Comparison of ENCODE assay signal across 8 cellular contexts in the genomic region with DNA sequence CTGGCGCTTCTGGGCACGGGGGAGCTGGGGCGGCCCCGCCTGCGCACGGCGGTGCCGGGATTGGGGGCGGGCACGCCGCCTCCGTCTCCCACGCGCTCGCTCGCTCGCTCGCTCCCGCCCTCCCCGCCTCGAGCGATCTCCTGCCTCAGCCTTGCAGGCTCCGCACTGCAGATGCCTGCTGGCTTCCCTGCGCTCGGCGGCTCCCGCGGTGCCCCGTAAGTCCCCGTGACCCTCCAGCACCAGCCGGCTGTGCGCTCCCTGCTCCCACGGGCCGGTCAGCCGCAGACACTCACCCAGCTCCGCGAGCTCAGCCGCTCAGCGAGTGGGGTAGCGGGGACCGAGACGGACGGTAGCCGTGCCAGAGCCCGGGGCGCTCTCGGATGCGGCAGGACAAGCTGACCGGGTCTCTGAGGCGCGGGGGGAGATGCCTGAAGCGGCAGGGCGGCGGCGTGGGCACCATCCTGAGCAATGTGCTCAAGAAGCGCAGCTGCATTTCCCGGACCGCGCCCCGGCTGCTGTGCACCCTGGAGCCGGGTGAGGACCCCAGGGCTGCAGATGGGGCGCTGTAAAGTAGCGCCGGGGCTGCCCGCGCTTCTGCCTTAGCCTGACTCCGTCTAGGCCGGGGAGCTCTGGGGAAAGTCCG. TPM values are rescaled to one million over a fixed set of nuclear protein-coding genes. Genes with fewer than 3 reads are reported as not detected.
A peak's percentile ranks its signal among the peaks of the same experiment; 100 is the strongest.
DNase-seq lines count a peak whose midpoint lies in the region; ATAC-seq lines count a peak whose summit lies in the region.

Gene TBC1D30 (plus strand): TSS at position 148 of the 643 bp plus-strand sequence. CDS start 233 bp downstream, at position 381.

- peak within 1 kb of the TSS; percentile 55 for H3K4me3 Mint-ChIP-seq in activated T-helper 2 cell treated with anti-CD3 and anti-CD28 coated beads, Interferon-gamma antibody, Interleukin-2, Interleukin-4, amounts not matched to agents 10 μg/mL and 5 μg/mL and 100 μg/mL, durations not matched to agents 14 hours and 24 hours and 36 hours (ENCODE audit: low read depth)

- DNase-seq in DMS153 treated with DMSO at 0.1 percent for 48 hours (lab: John Stamatoyannopoulos, UW; ENCODE audit: unreplicated experiment) (peak; percentile 50), NCI-H460 (ENCODE audit: extremely low read depth, low read depth) (peak; percentile 21), germinal center (ENCODE audit: low spot score) (peak; percentile 31), neuronal stem cell (ENCODE audit: low spot score) (peak; percentile 43)
- no peak for DNase-seq in activated T-helper 2 cell treated with anti-CD3 and anti-CD28 coated beads, Interferon-gamma antibody, Interleukin-2, Interleukin-4, amounts not matched to agents 10 μg/mL and 5 μg/mL and 100 μg/mL, durations not matched to agents 14 hours and 24 hours and 36 hours (ENCODE audit: low spot score)

- peak within 1 kb of the TSS; percentile 36 to 70 for H3K4me3 ChIP-seq in neuronal stem cell (ENCODE audit: low read length in 2 of 2)

- intact Hi-C loops in activated T-helper 2 cell treated with anti-CD3 and anti-CD28 coated beads, Interferon-gamma antibody, Interleukin-2, Interleukin-4, amounts not matched to agents 10 μg/mL and 5 μg/mL and 100 μg/mL, durations not matched to agents 14 hours and 24 hours and 36 hours (cut with micrococcal nuclease), result loop anchor here (5.0 to 10.0 kb wide), 2 partner anchors 42 to 1000 kb away; partner anchors contain the start of gene HMGA2

- H2AK5ac ChIP-seq in neuronal stem cell (ENCODE audit: low read depth, low read length), result no peak within 1 kb of the TSS

- no CpG with 5 or more reads among the region's 69 CpGs for WGBS in neuronal stem cell (ENCODE audit: extremely low coverage in 2 of 2, insufficient read length in 2 of 2, insufficient replicate concordance in 1 of 2), 2 donors

- H3K14ac ChIP-seq in neuronal stem cell (ENCODE audit: low read length), result peak within 1 kb of the TSS; percentile 82

- H3K27ac Mint-ChIP-seq in activated T-helper 2 cell treated with anti-CD3 and anti-CD28 coated beads, Interferon-gamma antibody, Interleukin-2, Interleukin-4, amounts not matched to agents 10 μg/mL and 5 μg/mL and 100 μg/mL, durations not matched to agents 14 hours and 24 hours and 36 hours, result no peak within 1 kb of the TSS

- H3K18ac ChIP-seq in neuronal stem cell (ENCODE audit: low read length), result peak within 1 kb of the TSS; percentile 48

- H3K27me3 Mint-ChIP-seq in activated T-helper 2 cell treated with anti-CD3 and anti-CD28 coated beads, Interferon-gamma antibody, Interleukin-2, Interleukin-4, amounts not matched to agents 10 μg/mL and 5 μg/mL and 100 μg/mL, durations not matched to agents 14 hours and 24 hours and 36 hours (ENCODE audit: low read depth), result peaks cover 57% of the 10 kb centered on the region

- peaks cover 6% of the 10 kb centered on the region for H3K79me1 ChIP-seq in neuronal stem cell (ENCODE audit: low read depth, low read length)

- peak within 1 kb of the TSS; percentile 100 for H3K4me2 ChIP-seq in neuronal stem cell (ENCODE audit: insufficient read depth, low read length, poor library complexity, severe bottlenecking)

- H3K27ac ChIP-seq in neuronal stem cell (replicated peaks; ENCODE audit: low read length), result no peak within 1 kb of the TSS

- no peaks in the 10 kb centered on the region for H3K36me3 ChIP-seq in neuronal stem cell (replicated peaks in 1 of 2; ENCODE audit: control insufficient read depth in 2 of 2, insufficient read depth in 2 of 2, low read length in 2 of 2)

- H3K9me3 Mint-ChIP-seq in activated T-helper 2 cell treated with anti-CD3 and anti-CD28 coated beads, Interferon-gamma antibody, Interleukin-2, Interleukin-4, amounts not matched to agents 10 μg/mL and 5 μg/mL and 100 μg/mL, durations not matched to agents 14 hours and 24 hours and 36 hours, result no peaks in the 10 kb centered on the region

- peaks cover 14 to 50% (median 31%) of the 10 kb centered on the region in 3 experiments for H3K27me3 ChIP-seq in neuronal stem cell (ENCODE audit: control insufficient read depth in 3 of 3, insufficient read depth in 3 of 3, low read depth in 1 of 3, low read length in 3 of 3)

- H3K9me3 ChIP-seq in neuronal stem cell (replicated peaks in 1 of 2; ENCODE audit: control insufficient read depth in 2 of 2, insufficient read depth in 1 of 2, low read depth in 1 of 2, low read length in 2 of 2), result peaks cover 7 to 16% of the 10 kb centered on the region in 2 donors

- H2BK120ac ChIP-seq in neuronal stem cell (ENCODE audit: low read depth, low read length), result no peak within 1 kb of the TSS

- H4K8ac ChIP-seq in neuronal stem cell (ENCODE audit: low read depth, low read length), result no peak within 1 kb of the TSS

- no peak within 1 kb of the TSS for H4K91ac ChIP-seq in neuronal stem cell (ENCODE audit: low read depth, low read length, poor library complexity)

- H3K4me1 Mint-ChIP-seq in activated T-helper 2 cell treated with anti-CD3 and anti-CD28 coated beads, Interferon-gamma antibody, Interleukin-2, Interleukin-4, amounts not matched to agents 10 μg/mL and 5 μg/mL and 100 μg/mL, durations not matched to agents 14 hours and 24 hours and 36 hours (ENCODE audit: low read depth), result peaks cover 8% of the 10 kb centered on the region

- H2BK12ac ChIP-seq in neuronal stem cell (ENCODE audit: low read length), result peak within 1 kb of the TSS; percentile 58

- ATAC-seq in HG02759 (IDR thresholded peaks at IDR 0.05; ENCODE audit: unreplicated experiment) (peak; percentile 51), HG02970 (IDR thresholded peaks at IDR 0.05; ENCODE audit: low FRiP score, unreplicated experiment) (no peak), GM21447 (IDR thresholded peaks at IDR 0.05; ENCODE audit: unreplicated experiment) (no peak)

- H3K4me1 ChIP-seq in neuronal stem cell (ENCODE audit: control insufficient read depth in 2 of 2, insufficient read depth in 1 of 2, low read depth in 1 of 2, low read length in 2 of 2), result peaks cover 9 to 15% of the 10 kb centered on the region in 2 donors

- peak within 1 kb of the TSS; percentile 63 for H3K9ac ChIP-seq in neuronal stem cell (ENCODE audit: low read depth, low read length, poor library complexity)

- peak within 1 kb of the TSS; percentile 91 for H2AFZ ChIP-seq in neuronal stem cell (ENCODE audit: low read length)

- H2BK5ac ChIP-seq in neuronal stem cell (ENCODE audit: low read length), result no peak within 1 kb of the TSS

- peak within 1 kb of the TSS; percentile 98 for H3K23ac ChIP-seq in neuronal stem cell (ENCODE audit: low read depth, low read length, poor library complexity)

- H2BK15ac ChIP-seq in neuronal stem cell (ENCODE audit: low read length), result no peak within 1 kb of the TSS

- no peaks in the 10 kb centered on the region for H3K36me3 Mint-ChIP-seq in activated T-helper 2 cell treated with anti-CD3 and anti-CD28 coated beads, Interferon-gamma antibody, Interleukin-2, Interleukin-4, amounts not matched to agents 10 μg/mL and 5 μg/mL and 100 μg/mL, durations not matched to agents 14 hours and 24 hours and 36 hours (ENCODE audit: low read depth)

- H3K4ac ChIP-seq in neuronal stem cell (ENCODE audit: low read length), result no peak within 1 kb of the TSS

RNA-seq across cellular contexts. Expression of gene TBC1D30, which starts in this region (rescaled TPM):
- 6.3 and 6.6 TPM in 2 replicates for total RNA-seq in NCI-H460 (2014; rRNA removed; shearing (Covaris generic))
- 6.9 and 18.5 TPM in 2 replicates for polyA plus RNA-seq in NCI-H460 (2014; cell fraction: nucleus; rRNA removed)
- 0.84 and 0.90 TPM in 2 replicates for total RNA-seq in activated T-helper 2 cell treated with anti-CD3 and anti-CD28 coated beads, Interferon-gamma antibody, Interleukin-2, Interleukin-4, amounts not matched to agents 10 μg/mL and 5 μg/mL and 100 μg/mL, durations not matched to agents 14 hours and 24 hours and 36 hours
- 1.7 TPM for polyA plus RNA-seq in neuronal stem cell (2013, experiment 1 of 2)
- 1.9 TPM for polyA plus RNA-seq in neuronal stem cell (2013, experiment 2 of 2)
